8 cellular contexts compared by ENCODE assay signal in genomic region chr17:75456417-75457046, GRCh38. TPM values are rescaled to one million over a fixed set of nuclear protein-coding genes. Genes with fewer than 3 reads are reported as not detected.
DNase-seq lines count a peak whose midpoint lies in the region; ATAC-seq and TF ChIP-seq lines count a peak whose summit lies in the region.

Gene TMEM94, plus strand, starts transcription at chr17:75456635. Its CDS starts 15,271 bp downstream, at chr17:75471906.

- H3K9me3 ChIP-seq in CD8-positive, alpha-beta T cell (ENCODE audit: low read length): no peaks in the 10 kb centered on the region
- no peaks in the 10 kb centered on the region for H3K9me3 ChIP-seq in effector memory CD4-positive, alpha-beta T cell (ENCODE audit: control insufficient read depth, low read length)

- H3K4me1 Mint-ChIP-seq in CD8-positive, alpha-beta T cell (ENCODE audit: low read depth): peaks cover 36% of the 10 kb centered on the region

- H3K9me3 Mint-ChIP-seq in CD8-positive, alpha-beta T cell: no peaks in the 10 kb centered on the region

- intact Hi-C loops in CD8-positive, alpha-beta T cell (cut with DNase I, micrococcal nuclease): loop anchor here (1.0 to 2.0 kb wide), 8 partner anchors 51 to 211 kb away; partner anchors contain the start of genes GGA3 (in 2 of the 2), GRB2 (in 2 of the 2), MRPS7 (in 2 of the 2) and SLC25A19 (in 2 of the 2)

- peak within 1 kb of the TSS; percentile 100 for H3K4me3 ChIP-seq in CD8-positive, alpha-beta T cell (ENCODE audit: low read depth, low read length)
- H3K4me3 ChIP-seq in effector memory CD4-positive, alpha-beta T cell (ENCODE audit: insufficient read depth, low read depth, low read length, poor library complexity, severe bottlenecking): peak within 1 kb of the TSS; percentile 90

- POLR2A ChIA-PET in CD8-positive, alpha-beta T cell (lab: Charles Lee): interaction anchor here (0.6 to 3.2 kb wide), 11 partner anchors 12 to 427 kb away, joined by 3 to 18 read pairs (median 4); partner anchors contain the start of genes LLGL2, SLC25A19 and TSEN54

- H3K27me3 Mint-ChIP-seq in CD8-positive, alpha-beta T cell (ENCODE audit: low read depth): peaks cover 3% of the 10 kb centered on the region

- no peaks in the 10 kb centered on the region for H3K36me3 ChIP-seq in CD8-positive, alpha-beta T cell (ENCODE audit: insufficient read depth, low read length)
- H3K36me3 ChIP-seq in effector memory CD4-positive, alpha-beta T cell (ENCODE audit: control insufficient read depth, insufficient read depth, low read length): no peaks in the 10 kb centered on the region

- CTCF ChIA-PET in CD8-positive, alpha-beta T cell (lab: Charles Lee): interaction anchor here (1.1 to 2.5 kb wide), 4 partner anchors 29 to 60 kb away, joined by 3 to 6 read pairs (median 4); partner anchors contain the start of gene TSEN54

- H3K4me1 ChIP-seq in CD8-positive, alpha-beta T cell (ENCODE audit: insufficient read depth, low read length): peaks cover 16% of the 10 kb centered on the region
- peaks cover 12% of the 10 kb centered on the region for H3K4me1 ChIP-seq in effector memory CD4-positive, alpha-beta T cell (ENCODE audit: control insufficient read depth, insufficient read depth, low read length, poor library complexity, severe bottlenecking)

- H3K27me3 ChIP-seq in CD8-positive, alpha-beta T cell (ENCODE audit: insufficient read depth, low read length): no peaks in the 10 kb centered on the region
- H3K27me3 ChIP-seq in effector memory CD4-positive, alpha-beta T cell (replicated peaks; ENCODE audit: control insufficient read depth, insufficient read depth, low read length, poor library complexity, severe bottlenecking): no peaks in the 10 kb centered on the region

- no peak for TF ChIP-seq CTCF in CD8-positive, alpha-beta T cell (IDR thresholded peaks at IDR 0.05)

- peak within 1 kb of the TSS; percentile 75 for H3K27ac ChIP-seq in CD8-positive, alpha-beta T cell (ENCODE audit: low read depth, low read length)
- H3K27ac ChIP-seq in effector memory CD4-positive, alpha-beta T cell (ENCODE audit: insufficient read depth, low read length, poor library complexity, severe bottlenecking): peak within 1 kb of the TSS; percentile 64

- peak within 1 kb of the TSS; percentile 96 for H3K4me3 Mint-ChIP-seq in CD8-positive, alpha-beta T cell

- ATAC-seq in CD8-positive, alpha-beta T cell: peak; percentile 97
- peak; percentile 83 for ATAC-seq in GM19467 (IDR thresholded peaks at IDR 0.05; ENCODE audit: unreplicated experiment)

- peak; percentile 80 to 94 (median 88) for DNase-seq in CD8-positive, alpha-beta T cell
- DNase-seq in HS-5 (ENCODE audit: low read depth) (peak; percentile 93), lung microvascular endothelial cell (ENCODE audit: low read depth in 2 of 2) (peak; percentile 98 to 99)
- DNase-seq in NK-92 treated with Interleukin-12 subunit alpha and Interleukin-12 subunit beta, amount 100 ng/mL, for 24 hours (lab: John Stamatoyannopoulos, UW): peak; percentile 86
- peak; percentile 92 for DNase-seq in activated CD8-positive, alpha-beta memory T cell treated with anti-CD3 and anti-CD28 coated beads for 24 hours
- peak; percentile 83 to 89 (median 85) for DNase-seq in effector memory CD4-positive, alpha-beta T cell
- DNase-seq in stimulated activated CD4-positive, alpha-beta T cell treated with anti-CD3 and anti-CD28 coated beads, TNF-alpha, amount 100 ng/mL, for 48 hours (ENCODE audit: low read depth in 3 of 3): peak; percentile 82 to 88 (median 87)

- peak within 1 kb of the TSS; percentile 92 for H3K27ac Mint-ChIP-seq in CD8-positive, alpha-beta T cell

- peaks cover 3% of the 10 kb centered on the region for H3K36me3 Mint-ChIP-seq in CD8-positive, alpha-beta T cell

RNA-seq across cellular contexts. Expression of gene TMEM94, which starts in this region (rescaled TPM):
- 10 to 100 TPM; 44.8 to 46.5 TPM for total RNA-seq in CD8-positive, alpha-beta T cell
- total RNA-seq in lung microvascular endothelial cell: 20.0 and 20.6 TPM in 2 replicates

Comparison
In these comparisons a context has a peak if more than half of its experiments do, and no peak if none do; other contexts are left out.
1. Peak in every context shown above with its lines: DNase-seq, ATAC-seq, H3K4me3 ChIP-seq and H3K27ac ChIP-seq.